ENCODE assay signal across 25 cellular contexts in genomic region chr5:35220967-35221366, GRCh38. TPM values are rescaled to one million over a fixed set of nuclear protein-coding genes. Genes with fewer than 3 reads are reported as not detected.
"Had no signal": no experiment of that assay in that cellular context is flagged by ENCODE, and none has a peak within 500 bp of the region (broad histone marks: within the 10 kb centered on the region; RNA-seq: fewer than 3 reads in every experiment).

No MANE protein-coding gene starts in this region.

- H3K27ac ChIP-seq: coronary artery, dorsolateral prefrontal cortex, esophagus muscularis mucosa, foreskin keratinocyte, gastroesophageal sphincter, heart left ventricle, hepatocyte, left ventricle myocardium inferior, lower lobe of right lung had no signal

- H2AFZ ChIP-seq: hepatocyte had no signal

- H3K4me1 ChIP-seq: esophagus muscularis mucosa, gastroesophageal sphincter, heart left ventricle, left ventricle myocardium inferior, lower lobe of right lung had no signal

- H3K9me3 ChIP-seq: esophagus muscularis mucosa, gastroesophageal sphincter, heart left ventricle, left ventricle myocardium inferior, lower lobe of right lung, mucosa of descending colon had no signal

- H3K4me2 ChIP-seq: hepatocyte had no signal

- DNase-seq: dermis blood vessel endothelial cell; dorsolateral prefrontal cortex; effector CD4-positive, alpha-beta T cell; effector memory CD4-positive, alpha-beta T cell; foreskin keratinocyte; heart left ventricle; hypothalamus; immature natural killer cell; islet precursor cell; kidney; kidney glomerular epithelial cell; left colon; left ventricle myocardium inferior; lower lobe of right lung; mesenchymal stem cell; mucosa of descending colon; naive B cell had no signal

- H3K36me3 ChIP-seq: esophagus muscularis mucosa, gastroesophageal sphincter, heart left ventricle, left ventricle myocardium inferior, lower lobe of right lung had no signal

- ATAC-seq: foreskin keratinocyte, gastroesophageal sphincter, heart left ventricle, left colon, left lobe of liver, lower lobe of right lung, mucosa of descending colon had no signal

- H3K27me3 ChIP-seq: heart left ventricle, hepatocyte had no signal

- H3K4me3 ChIP-seq: coronary artery, dorsolateral prefrontal cortex, esophagus muscularis mucosa, gastroesophageal sphincter, heart left ventricle, hepatocyte, left ventricle myocardium inferior, lower lobe of right lung, mucosa of descending colon had no signal

RNA-seq across cellular contexts. Expression of gene PRLR, which starts 9.3 kb away (rescaled TPM):
- total RNA-seq: dermis blood vessel endothelial cell, endothelial cell of umbilical vein, foreskin keratinocyte, lung microvascular endothelial cell, myocyte had no signal
